ENCODE assay signal across 1 cellular context in the genomic region with DNA sequence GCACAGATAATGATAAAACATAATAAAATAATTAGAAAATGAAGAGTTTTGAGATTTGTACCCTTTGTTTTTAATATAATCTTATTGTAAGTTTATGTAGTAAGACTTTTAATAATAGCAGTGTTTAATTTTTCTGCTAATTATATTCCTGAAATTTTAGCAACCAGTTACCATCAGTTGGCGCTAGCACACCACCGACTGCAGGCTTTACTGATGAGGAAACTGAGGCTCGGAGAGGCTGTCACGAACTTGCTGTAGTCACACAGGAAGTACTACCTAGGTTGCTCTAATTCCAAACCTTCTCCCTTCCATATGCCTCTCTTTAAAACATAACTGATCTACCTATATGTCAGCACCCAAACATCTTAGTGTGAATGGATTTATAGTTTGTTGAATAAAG.
TF ChIP-seq lines count a peak whose summit lies in the region.

No MANE protein-coding gene starts in this region.

TF ChIP-seq in GM23338, 12 proteins besides CTCF, POLR2A, EP300 and RAD21 (continued from another document):
- TF ChIP-seq, protein P1, sequence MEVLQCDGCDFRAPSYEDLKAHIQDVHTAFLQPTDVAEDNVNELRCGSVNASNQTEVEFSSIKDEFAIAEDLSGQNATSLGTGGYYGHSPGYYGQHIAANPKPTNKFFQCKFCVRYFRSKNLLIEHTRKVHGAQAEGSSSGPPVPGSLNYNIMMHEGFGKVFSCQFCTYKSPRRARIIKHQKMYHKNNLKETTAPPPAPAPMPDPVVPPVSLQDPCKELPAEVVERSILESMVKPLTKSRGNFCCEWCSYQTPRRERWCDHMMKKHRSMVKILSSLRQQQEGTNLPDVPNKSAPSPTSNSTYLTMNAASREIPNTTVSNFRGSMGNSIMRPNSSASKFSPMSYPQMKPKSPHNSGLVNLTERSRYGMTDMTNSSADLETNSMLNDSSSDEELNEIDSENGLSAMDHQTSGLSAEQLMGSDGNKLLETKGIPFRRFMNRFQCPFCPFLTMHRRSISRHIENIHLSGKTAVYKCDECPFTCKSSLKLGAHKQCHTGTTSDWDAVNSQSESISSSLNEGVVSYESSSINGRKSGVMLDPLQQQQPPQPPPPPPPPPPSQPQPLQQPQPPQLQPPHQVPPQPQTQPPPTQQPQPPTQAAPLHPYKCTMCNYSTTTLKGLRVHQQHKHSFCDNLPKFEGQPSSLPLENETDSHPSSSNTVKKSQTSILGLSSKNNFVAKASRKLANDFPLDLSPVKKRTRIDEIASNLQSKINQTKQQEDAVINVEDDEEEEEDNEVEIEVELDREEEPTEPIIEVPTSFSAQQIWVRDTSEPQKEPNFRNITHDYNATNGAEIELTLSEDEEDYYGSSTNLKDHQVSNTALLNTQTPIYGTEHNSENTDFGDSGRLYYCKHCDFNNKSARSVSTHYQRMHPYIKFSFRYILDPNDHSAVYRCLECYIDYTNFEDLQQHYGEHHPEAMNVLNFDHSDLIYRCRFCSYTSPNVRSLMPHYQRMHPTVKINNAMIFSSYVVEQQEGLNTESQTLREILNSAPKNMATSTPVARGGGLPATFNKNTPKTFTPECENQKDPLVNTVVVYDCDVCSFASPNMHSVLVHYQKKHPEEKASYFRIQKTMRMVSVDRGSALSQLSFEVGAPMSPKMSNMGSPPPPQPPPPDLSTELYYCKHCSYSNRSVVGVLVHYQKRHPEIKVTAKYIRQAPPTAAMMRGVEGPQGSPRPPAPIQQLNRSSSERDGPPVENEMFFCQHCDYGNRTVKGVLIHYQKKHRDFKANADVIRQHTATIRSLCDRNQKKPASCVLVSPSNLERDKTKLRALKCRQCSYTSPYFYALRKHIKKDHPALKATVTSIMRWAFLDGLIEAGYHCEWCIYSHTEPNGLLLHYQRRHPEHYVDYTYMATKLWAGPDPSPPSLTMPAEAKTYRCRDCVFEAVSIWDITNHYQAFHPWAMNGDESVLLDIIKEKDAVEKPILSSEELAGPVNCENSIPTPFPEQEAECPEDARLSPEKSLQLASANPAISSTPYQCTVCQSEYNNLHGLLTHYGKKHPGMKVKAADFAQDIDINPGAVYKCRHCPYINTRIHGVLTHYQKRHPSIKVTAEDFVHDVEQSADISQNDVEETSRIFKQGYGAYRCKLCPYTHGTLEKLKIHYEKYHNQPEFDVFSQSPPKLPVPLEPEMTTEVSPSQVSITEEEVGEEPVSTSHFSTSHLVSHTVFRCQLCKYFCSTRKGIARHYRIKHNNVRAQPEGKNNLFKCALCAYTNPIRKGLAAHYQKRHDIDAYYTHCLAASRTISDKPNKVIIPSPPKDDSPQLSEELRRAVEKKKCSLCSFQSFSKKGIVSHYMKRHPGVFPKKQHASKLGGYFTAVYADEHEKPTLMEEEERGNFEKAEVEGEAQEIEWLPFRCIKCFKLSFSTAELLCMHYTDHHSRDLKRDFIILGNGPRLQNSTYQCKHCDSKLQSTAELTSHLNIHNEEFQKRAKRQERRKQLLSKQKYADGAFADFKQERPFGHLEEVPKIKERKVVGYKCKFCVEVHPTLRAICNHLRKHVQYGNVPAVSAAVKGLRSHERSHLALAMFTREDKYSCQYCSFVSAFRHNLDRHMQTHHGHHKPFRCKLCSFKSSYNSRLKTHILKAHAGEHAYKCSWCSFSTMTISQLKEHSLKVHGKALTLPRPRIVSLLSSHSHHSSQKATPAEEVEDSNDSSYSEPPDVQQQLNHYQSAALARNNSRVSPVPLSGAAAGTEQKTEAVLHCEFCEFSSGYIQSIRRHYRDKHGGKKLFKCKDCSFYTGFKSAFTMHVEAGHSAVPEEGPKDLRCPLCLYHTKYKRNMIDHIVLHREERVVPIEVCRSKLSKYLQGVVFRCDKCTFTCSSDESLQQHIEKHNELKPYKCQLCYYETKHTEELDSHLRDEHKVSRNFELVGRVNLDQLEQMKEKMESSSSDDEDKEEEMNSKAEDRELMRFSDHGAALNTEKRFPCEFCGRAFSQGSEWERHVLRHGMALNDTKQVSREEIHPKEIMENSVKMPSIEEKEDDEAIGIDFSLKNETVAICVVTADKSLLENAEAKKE (CRISPR knock-in tag; IDR thresholded peaks at IDR 0.05): no peak
- TF ChIP-seq REST (IDR thresholded peaks at IDR 0.05; ENCODE audit: unreplicated experiment) (no peak), POLR2AphosphoS5 (IDR thresholded peaks at IDR 0.05; ENCODE audit: low read depth) (no peak), EZH2phosphoT487 (IDR thresholded peaks at IDR 0.05; ENCODE audit: unreplicated experiment) (no peak), CREB1 (CRISPR knock-in tag; IDR thresholded peaks at IDR 0.05; ENCODE audit: low read depth) (no peak), STAT1 (IDR thresholded peaks at IDR 0.05; ENCODE audit: unreplicated experiment) (no peak), ZNF331 (CRISPR knock-in tag; IDR thresholded peaks at IDR 0.05; ENCODE audit: low read depth) (no peak)
- TF ChIP-seq, protein P2, sequence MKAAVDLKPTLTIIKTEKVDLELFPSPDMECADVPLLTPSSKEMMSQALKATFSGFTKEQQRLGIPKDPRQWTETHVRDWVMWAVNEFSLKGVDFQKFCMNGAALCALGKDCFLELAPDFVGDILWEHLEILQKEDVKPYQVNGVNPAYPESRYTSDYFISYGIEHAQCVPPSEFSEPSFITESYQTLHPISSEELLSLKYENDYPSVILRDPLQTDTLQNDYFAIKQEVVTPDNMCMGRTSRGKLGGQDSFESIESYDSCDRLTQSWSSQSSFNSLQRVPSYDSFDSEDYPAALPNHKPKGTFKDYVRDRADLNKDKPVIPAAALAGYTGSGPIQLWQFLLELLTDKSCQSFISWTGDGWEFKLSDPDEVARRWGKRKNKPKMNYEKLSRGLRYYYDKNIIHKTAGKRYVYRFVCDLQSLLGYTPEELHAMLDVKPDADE (IDR thresholded peaks at IDR 0.05): no peak
